In genomic region chr1:172778461-172779455, GRCh38 we compare ENCODE assay signal across 8 cellular contexts.
A peak's percentile ranks its signal among the peaks of the same experiment; 100 is the strongest.
DNase-seq lines count a peak whose midpoint lies in the region; ATAC-seq, FAIRE-seq and TF ChIP-seq lines count a peak whose summit lies in the region.

No MANE protein-coding gene starts in this region.

- FAIRE-seq in GM18507 (lab: Jason Lieb, UNC) = peak; percentile 74

- no peaks in the 10 kb centered on the region for H3K36me3 ChIP-seq in mucosa of descending colon (ENCODE audit: low read depth)

- intact Hi-C loops in mucosa of descending colon (cut with DNase I, micrococcal nuclease) = no loop called here

- H3K4me1 ChIP-seq in mucosa of descending colon (ENCODE audit: low read depth) = no peaks in the 10 kb centered on the region

- ATAC-seq in HG02610 (IDR thresholded peaks at IDR 0.05; ENCODE audit: unreplicated experiment) (peak; percentile 67), mucosa of descending colon (peak; percentile 34), GM21825 (IDR thresholded peaks at IDR 0.05; ENCODE audit: unreplicated experiment) (no peak)

- peaks cover 5% of the 10 kb centered on the region for H3K9me3 ChIP-seq in mucosa of descending colon

- no peak for TF ChIP-seq CTCF in mucosa of descending colon (IDR thresholded peaks at IDR 0.05)

- DNase-seq in GM18507 (ENCODE audit: extremely low spot score, insufficient read length, low read depth) = no peak
- DNase-seq in RPMI8226 = peak; percentile 60
- no peak for DNase-seq in mucosa of descending colon
- no peak for DNase-seq in NCI-H748 treated with DMSO at 0.1 percent for 48 hours (lab: John Stamatoyannopoulos, UW)
- no peak for DNase-seq in kidney tubule cell (ENCODE audit: low spot score)
- DNase-seq in middle frontal gyrus (ENCODE audit: extremely low spot score, low spot score) = no peak

- H3K4me3 ChIP-seq in mucosa of descending colon = no peak overlapping the region
